ENCODE assay signal across 8 cellular contexts in the genomic region with DNA sequence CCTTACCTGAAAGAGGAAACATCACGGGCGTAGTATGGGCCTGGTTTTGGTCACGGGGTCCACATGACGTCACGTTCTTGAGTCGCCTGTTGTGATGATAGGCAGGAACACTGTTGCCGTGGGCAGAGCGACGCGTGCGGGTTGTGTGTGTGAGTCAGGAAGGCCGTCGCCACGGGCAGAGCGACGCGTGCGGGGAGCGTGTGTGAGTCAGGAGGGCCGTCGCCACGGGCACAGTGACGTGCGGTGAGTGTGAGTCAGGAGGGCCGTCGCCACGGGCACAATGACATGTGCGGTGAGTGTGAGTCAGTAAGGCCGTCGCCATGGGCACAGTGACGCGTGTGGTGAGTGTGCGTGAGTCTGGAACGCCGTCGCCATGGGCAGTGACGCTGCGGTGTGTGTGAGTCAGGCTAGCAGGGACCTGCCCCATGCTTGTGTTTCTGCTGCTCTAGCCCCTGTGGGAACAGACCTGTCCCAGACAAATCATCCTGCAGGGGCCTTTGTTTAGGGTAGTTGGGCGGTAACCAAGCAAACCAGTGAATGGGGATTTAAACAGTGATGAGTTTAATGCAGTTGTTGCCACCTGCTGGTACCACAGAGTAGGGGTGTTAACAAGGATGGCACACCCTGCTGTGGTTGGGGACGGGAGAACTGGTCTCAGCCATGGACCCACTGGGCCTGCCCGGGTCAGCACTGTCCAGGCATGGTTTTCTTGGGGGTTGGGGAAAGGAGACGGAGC. TPM values are rescaled to one million over a fixed set of nuclear protein-coding genes. Genes with fewer than 3 reads are reported as not detected.
A peak's percentile ranks its signal among the peaks of the same experiment; 100 is the strongest.
DNase-seq lines count a peak whose midpoint lies in the region; ATAC-seq and TF ChIP-seq lines count a peak whose summit lies in the region.

No MANE protein-coding gene starts in this region.

- H3K27me3 ChIP-seq in H7 (ENCODE audit: control insufficient read depth, insufficient read depth, low read length): no peaks in the 10 kb centered on the region
- H3K27me3 ChIP-seq in adrenal gland: no peaks in the 10 kb centered on the region
- H3K27me3 ChIP-seq in mesenchymal stem cell (ENCODE audit: control insufficient read depth in 1 of 2, insufficient read depth in 1 of 2, low read length in 2 of 2): no peaks in the 10 kb centered on the region

- TF ChIP-seq CTCF in adrenal gland (IDR thresholded peaks at IDR 0.05): no peak

- peak overlapping the region; percentile 6 for H2AFZ ChIP-seq in mesenchymal stem cell (ENCODE audit: low read depth, low read length)

- intact Hi-C loops in adrenal gland (cut with DNase I): no loop called here

- no peak overlapping the region for H2BK15ac ChIP-seq in mesenchymal stem cell (ENCODE audit: low read depth, poor library complexity, severe bottlenecking)

- no peak overlapping the region for H3K9ac ChIP-seq in mesenchymal stem cell (ENCODE audit: low read length)

- H4K91ac ChIP-seq in mesenchymal stem cell (ENCODE audit: low read length): no peak overlapping the region

- peak overlapping the region in 1 of 2 experiments; percentile 65 for H2BK12ac ChIP-seq in mesenchymal stem cell (ENCODE audit: low read length in 2 of 2)

- H2BK120ac ChIP-seq in mesenchymal stem cell (ENCODE audit: low read depth, low read length): no peak overlapping the region

- peak overlapping the region in 1 of 2 experiments; percentile 54 for H3K18ac ChIP-seq in mesenchymal stem cell (ENCODE audit: low read depth in 1 of 2, low read length in 2 of 2)

- peaks cover 3% of the 10 kb centered on the region for H3K79me1 ChIP-seq in mesenchymal stem cell (replicated peaks; ENCODE audit: low read length, poor library complexity, severe bottlenecking)

- no peak for TF ChIP-seq POLR2A in adrenal gland (IDR thresholded peaks at IDR 0.05)

- peak; percentile 93 for ATAC-seq in SK-N-SH treated with all-trans-retinoic acid at 6 μM for 48 hours

- H4K8ac ChIP-seq in mesenchymal stem cell (ENCODE audit: low read length): peak overlapping the region; percentile 2

- no peaks in the 10 kb centered on the region for H3K9me3 ChIP-seq in adrenal gland (replicated peaks in 1 of 3)
- H3K9me3 ChIP-seq in mesenchymal stem cell (ENCODE audit: control insufficient read depth, low read length): no peaks in the 10 kb centered on the region

- H2AK5ac ChIP-seq in mesenchymal stem cell (ENCODE audit: low read length, severe bottlenecking): no peak overlapping the region

- no peak overlapping the region for H3K23ac ChIP-seq in mesenchymal stem cell (ENCODE audit: low read length in 2 of 2)

- peak overlapping the region in 1 of 2 experiments; percentile 82 for H3K14ac ChIP-seq in mesenchymal stem cell (ENCODE audit: low read length in 2 of 2)

- WGBS in adrenal gland, 4 donors: 90 to 95% (median 92%) methylated on average over 40 to 42 of the region's 42 CpGs
- WGBS in mesenchymal stem cell: 72% methylated on average over 42 of the region's 42 CpGs

- H3K4me1 ChIP-seq in adrenal gland (replicated peaks in 1 of 2): no peaks in the 10 kb centered on the region
- H3K4me1 ChIP-seq in mesenchymal stem cell (ENCODE audit: control insufficient read depth, insufficient read depth, low read depth, low read length): peaks cover 13% of the 10 kb centered on the region

- H3K4me3 ChIP-seq in H7 (ENCODE audit: insufficient read depth, low read depth, low read length): no peak overlapping the region
- no peak overlapping the region for H3K4me3 ChIP-seq in adrenal gland
- peak overlapping the region in 1 of 2 experiments; percentile 43 for H3K4me3 ChIP-seq in mesenchymal stem cell (ENCODE audit: insufficient read depth in 1 of 2, low read depth in 1 of 2, low read length in 2 of 2)

- DNase-seq in H7 (peak; percentile 54), adrenal gland (peak in 6 of 7 donors; percentile 46 to 81 (median 66)), mesenchymal stem cell (peak; percentile 97), HuH-7.5 (ENCODE audit: low spot score) (no peak), AML-193 (lab: John Stamatoyannopoulos, UW) (no peak), SHP77 (lab: John Stamatoyannopoulos, UW) (no peak)
- peak; percentile 91 for DNase-seq in stimulated activated naive CD4-positive, alpha-beta T cell treated with Interleukin-2 at 50 U/mL for 16 hours (lab: John Stamatoyannopoulos, UW)

- peaks cover 45% of the 10 kb centered on the region for H3K36me3 ChIP-seq in H7 (replicated peaks; ENCODE audit: control insufficient read depth, insufficient read depth, low read length)
- no peaks in the 10 kb centered on the region for H3K36me3 ChIP-seq in adrenal gland (replicated peaks in 1 of 2)
- peaks cover 32 to 42% of the 10 kb centered on the region in 2 experiments for H3K36me3 ChIP-seq in mesenchymal stem cell (ENCODE audit: control insufficient read depth in 1 of 2, insufficient read depth in 2 of 2, low read depth in 1 of 2, low read length in 2 of 2)

- H3K4ac ChIP-seq in mesenchymal stem cell (ENCODE audit: low read depth in 1 of 2, low read length in 2 of 2): no peak overlapping the region

- peak overlapping the region; percentile 48 for H3K4me2 ChIP-seq in mesenchymal stem cell (ENCODE audit: low read length, poor library complexity, severe bottlenecking)

- H3K27ac ChIP-seq in adrenal gland (peak overlapping the region in 1 of 5 donors; percentile 52), mesenchymal stem cell (ENCODE audit: low read length, poor library complexity, severe bottlenecking) (no peak overlapping the region)

- no peak overlapping the region for H2BK5ac ChIP-seq in mesenchymal stem cell (ENCODE audit: low read depth, low read length, poor library complexity, severe bottlenecking)

TF ChIP-seq in SK-N-SH treated with all-trans-retinoic acid at 6 μM for 48 hours, 23 proteins besides CTCF, POLR2A, EP300 and RAD21:
- TF ChIP-seq ZNF8 (CRISPR knock-in tag; IDR thresholded peaks at IDR 0.05): no peak
- peak; percentile 91 for TF ChIP-seq CSDC2 (CRISPR knock-in tag; IDR thresholded peaks at IDR 0.05)
- TF ChIP-seq SNAI2 (CRISPR knock-in tag; IDR thresholded peaks at IDR 0.05): no peak
- peak; percentile 100 for TF ChIP-seq ZC3H10 (CRISPR knock-in tag; IDR thresholded peaks at IDR 0.05)
- TF ChIP-seq CSRNP3 (CRISPR knock-in tag; IDR thresholded peaks at IDR 0.05): peak; percentile 61; the same call in 1 of the 2 replicates
- no peak for TF ChIP-seq PPARA (CRISPR knock-in tag; IDR thresholded peaks at IDR 0.05; ENCODE audit: borderline replicate concordance)
- peak; percentile 90; the same call in 1 of the 2 replicates for TF ChIP-seq RARB (CRISPR knock-in tag; IDR thresholded peaks at IDR 0.05)
- no peak for TF ChIP-seq CREB5 (CRISPR knock-in tag; IDR thresholded peaks at IDR 0.05; ENCODE audit: low read depth)
- TF ChIP-seq TOX (CRISPR knock-in tag; IDR thresholded peaks at IDR 0.05; ENCODE audit: borderline replicate concordance): peak; percentile 99; the same call in 1 of the 2 replicates

RNA-seq across cellular contexts. Expression of gene TRIP13, which starts 19.8 kb away (rescaled TPM):
- total RNA-seq in H7 (2014; rRNA removed; shearing (Covaris generic)): 60.3 and 63.0 TPM in 2 replicates
- total RNA-seq in adrenal gland: 1 to 10 TPM in 3 of 8 donors, under 1 TPM in 5; 0.30 to 2.5 (median 0.78) TPM
- 1 to 10 TPM in 1 of 3 donors, under 1 TPM in 2; 0.32 to 5.0 (median 0.71) TPM for polyA plus RNA-seq in adrenal gland
- polyA plus RNA-seq in mesenchymal stem cell (2013, experiment 1 of 2): 5.7 TPM
- polyA plus RNA-seq in mesenchymal stem cell (2013, experiment 2 of 2): 5.7 TPM

RNA-seq across cellular contexts. Expression of gene BRD9, which starts 19.9 kb away (rescaled TPM):
- total RNA-seq in H7 (2014; rRNA removed; shearing (Covaris generic)): 32.1 and 39.3 TPM in 2 replicates
- total RNA-seq in adrenal gland: 10 to 100 TPM; 11.3 to 32.4 (median 24.3) TPM
- 10 to 100 TPM; 27.5 to 39.5 (median 35.5) TPM for polyA plus RNA-seq in adrenal gland
- 26.0 TPM for polyA plus RNA-seq in mesenchymal stem cell (2013, experiment 1 of 2)
- polyA plus RNA-seq in mesenchymal stem cell (2013, experiment 2 of 2): 25.5 TPM

Comparison
In these comparisons a context has a peak if more than half of its experiments do, and no peak if none do; other contexts are left out.
1. DNase-seq: peak in H7 (single experiment), adrenal gland (6 of 7), mesenchymal stem cell (single experiment) and stimulated activated naive CD4-positive, alpha-beta T cell treated with Interleukin-2 at 50 U/mL for 16 hours (single experiment); none in HuH-7.5 (single experiment), AML-193 (0 of 2) and SHP77 (0 of 2).
2. RNA of gene TRIP13, which starts 19.8 kb away (total RNA-seq): 60.3 to 63.0 TPM in H7; 0.30 to 2.5 TPM in adrenal gland; every median in the first group is over 10 times any median in the second.